In the genomic region with DNA sequence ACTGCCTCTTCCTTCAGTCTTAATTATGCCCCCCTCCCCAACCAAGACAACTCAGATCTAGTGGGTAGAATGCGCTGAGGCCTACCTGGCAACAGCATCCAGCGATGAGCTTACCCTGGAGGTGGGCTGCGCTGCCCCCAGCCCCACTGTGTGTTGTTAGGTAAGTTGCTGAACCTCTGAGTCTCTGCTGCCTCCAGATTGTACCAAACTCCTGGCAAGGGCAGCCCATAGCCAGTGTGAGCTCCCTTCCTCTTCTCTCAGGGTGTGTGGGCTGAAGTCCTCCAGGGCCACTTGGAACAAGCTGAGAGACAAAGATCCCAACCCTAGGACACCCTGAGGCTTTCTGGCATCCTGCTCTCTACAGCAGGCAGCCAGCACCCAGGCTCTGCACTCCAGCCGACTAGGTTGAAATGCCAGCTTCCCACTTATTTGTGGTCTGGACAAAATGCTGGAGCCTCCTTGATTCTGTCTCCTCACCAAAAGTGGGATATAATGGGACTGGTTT, we compare ENCODE assay signal across 16 cellular contexts.
DNase-seq lines count a peak whose midpoint lies in the region; ATAC-seq and TF ChIP-seq lines count a peak whose summit lies in the region.
"Had no signal": no experiment of that assay in that cellular context is flagged by ENCODE, and none has a peak within 500 bp of the region (broad histone marks: within the 10 kb centered on the region; RNA-seq: fewer than 3 reads in every experiment).

No MANE protein-coding gene starts in this region.

- H4K8ac ChIP-seq in mesendoderm (ENCODE audit: low read depth, low read length) = no peak overlapping the region

- H3K27me3 Mint-ChIP-seq in activated naive CD4-positive, alpha-beta T cell treated with anti-CD3 and anti-CD28 coated beads, Interleukin-2, amount 10 ng/mL, durations not matched to agents 7 days and 5 days = peaks cover 13% of the 10 kb centered on the region
- H3K27me3 Mint-ChIP-seq: activated CD4-positive, alpha-beta T cell treated with anti-CD3 and anti-CD28 coated beads, Interleukin-2, amount 10 ng/mL, durations not matched to agents 7 days and 5 days had no signal

- H3K36me3 ChIP-seq in mesendoderm (ENCODE audit: control insufficient read depth, insufficient read depth, low read length) = no peaks in the 10 kb centered on the region
- no peaks in the 10 kb centered on the region for H3K36me3 ChIP-seq in testis (ENCODE audit: low read depth, missing control alignments)
- H3K36me3 ChIP-seq: HAP-1, prostate gland, SJCRH30, spleen, uterus had no signal

- peaks cover 18% of the 10 kb centered on the region for H3K4me1 ChIP-seq in mesendoderm (ENCODE audit: control insufficient read depth, low read depth, low read length)
- peaks cover 27% of the 10 kb centered on the region for H3K4me1 ChIP-seq in testis
- H3K4me1 ChIP-seq: HAP-1, prostate gland, spleen had no signal

- no peak for ATAC-seq in HG03354 (IDR thresholded peaks at IDR 0.05; ENCODE audit: poor library complexity, severe bottlenecking, unreplicated experiment)
- no peak for ATAC-seq in HG03442 (IDR thresholded peaks at IDR 0.05; ENCODE audit: unreplicated experiment)

- DNase-seq in activated naive CD4-positive, alpha-beta T cell treated with anti-CD3 and anti-CD28 coated beads, Interleukin-2, amount 10 ng/mL, durations not matched to agents 7 days and 5 days = peak; percentile 5
- DNase-seq in activated naive CD4-positive, alpha-beta T cell treated with anti-CD3 and anti-CD28 coated beads, Interleukin-2, amount 50 U/mL, for 16 hours = no peak
- DNase-seq in RPMI7951 (ENCODE audit: low read depth) (peak; percentile 30), mesendoderm (no peak), testis (peak; percentile 11), NAMALWA (ENCODE audit: low spot score) (no peak)
- DNase-seq: activated CD4-positive, alpha-beta T cell treated with anti-CD3 and anti-CD28 coated beads, Interleukin-2, amount 10 ng/mL, durations not matched to agents 7 days and 5 days; stimulated activated naive CD4-positive, alpha-beta T cell treated with Interleukin-2 at 50 U/mL for 16 hours had no signal

- peak overlapping the region; percentile 17 for H2BK120ac ChIP-seq in mesendoderm (ENCODE audit: low read depth, low read length)

- H3K27ac ChIP-seq in mesendoderm (ENCODE audit: low read depth, low read length) (peak overlapping the region; percentile 50), testis (no peak overlapping the region)
- H3K27ac ChIP-seq: prostate gland, SJCRH30, spleen, uterus had no signal

- peaks cover 6% of the 10 kb centered on the region for H3K4me1 Mint-ChIP-seq in activated naive CD4-positive, alpha-beta T cell treated with anti-CD3 and anti-CD28 coated beads, Interleukin-2, amount 10 ng/mL, durations not matched to agents 7 days and 5 days

- H3K9me3 Mint-ChIP-seq in activated naive CD4-positive, alpha-beta T cell treated with anti-CD3 and anti-CD28 coated beads, Interleukin-2, amount 10 ng/mL, durations not matched to agents 7 days and 5 days = no peaks in the 10 kb centered on the region
- H3K9me3 Mint-ChIP-seq: activated CD4-positive, alpha-beta T cell treated with anti-CD3 and anti-CD28 coated beads, Interleukin-2, amount 10 ng/mL, durations not matched to agents 7 days and 5 days had no signal

- peak overlapping the region; percentile 28 for H3K18ac ChIP-seq in mesendoderm (ENCODE audit: low read length)

- no peaks in the 10 kb centered on the region for H3K79me2 ChIP-seq in mesendoderm (ENCODE audit: control insufficient read depth, insufficient read depth, low read length)

- no peaks in the 10 kb centered on the region for H3K9me3 ChIP-seq in testis
- H3K9me3 ChIP-seq: Caco-2, HAP-1, prostate gland, SJCRH30, spleen, uterus had no signal

- no peaks in the 10 kb centered on the region for H3K36me3 Mint-ChIP-seq in activated naive CD4-positive, alpha-beta T cell treated with anti-CD3 and anti-CD28 coated beads, Interleukin-2, amount 10 ng/mL, durations not matched to agents 7 days and 5 days

- no peak overlapping the region for H2BK15ac ChIP-seq in mesendoderm (replicated peaks; ENCODE audit: low read depth)

- peak overlapping the region; percentile 73 for H3K56ac ChIP-seq in mesendoderm (ENCODE audit: low read length)

- no peak for TF ChIP-seq CTCF in testis (IDR thresholded peaks at IDR 0.05)

- no peaks in the 10 kb centered on the region for H3K79me1 ChIP-seq in mesendoderm (ENCODE audit: low read length)

- H3K4me2 ChIP-seq in mesendoderm (ENCODE audit: low read length) = no peak overlapping the region

- no peaks in the 10 kb centered on the region for H3K27me3 ChIP-seq in mesendoderm (ENCODE audit: insufficient read depth, low read length, poor library complexity)
- no peaks in the 10 kb centered on the region for H3K27me3 ChIP-seq in testis
- H3K27me3 ChIP-seq: SJCRH30, uterus had no signal

- peak overlapping the region; percentile 98 for H2AK5ac ChIP-seq in mesendoderm (ENCODE audit: low read length)

- H3K4me3 ChIP-seq in mesendoderm (ENCODE audit: low read length) = no peak overlapping the region
- no peak overlapping the region for H3K4me3 ChIP-seq in testis
- H3K4me3 ChIP-seq: HAP-1, prostate gland, SJCRH30, spleen, uterus had no signal

- CTCF ChIA-PET in activated naive CD4-positive, alpha-beta T cell treated with anti-CD3 and anti-CD28 coated beads, Interleukin-2, amount 10 ng/mL, durations not matched to agents 7 days and 5 days (lab: Charles Lee) = interaction anchor here (1.0 to 1.1 kb wide), 2 partner anchors 87 to 105 kb away, joined by 3 read pairs; no protein-coding TSS in a partner anchor

- peak overlapping the region; percentile 23 for H3K4ac ChIP-seq in mesendoderm (ENCODE audit: low read depth, low read length)

- H2BK5ac ChIP-seq in mesendoderm (ENCODE audit: low read length) = peak overlapping the region; percentile 73

- intact Hi-C loops in testis (cut with DNase I; ENCODE audit: low total_unique reads) = no loop called here

- peak overlapping the region; percentile 94 for H3K23ac ChIP-seq in mesendoderm (ENCODE audit: low read length)

- H3K4me3 Mint-ChIP-seq in activated naive CD4-positive, alpha-beta T cell treated with anti-CD3 and anti-CD28 coated beads, Interleukin-2, amount 10 ng/mL, durations not matched to agents 7 days and 5 days = no peak overlapping the region
- H3K4me3 Mint-ChIP-seq: activated CD4-positive, alpha-beta T cell treated with anti-CD3 and anti-CD28 coated beads, Interleukin-2, amount 10 ng/mL, durations not matched to agents 7 days and 5 days had no signal

- WGBS in mesendoderm (ENCODE audit: extremely low coverage, insufficient coverage, low lambda C conversion rate) = no CpG with 5 or more reads among the region's 4 CpGs
- 71 to 100% methylated on average over 3 to 4 of the region's 4 CpGs for WGBS in testis, 2 donors

- TF ChIP-seq POLR2A in testis (IDR thresholded peaks at IDR 0.05) = no peak

- H3K9ac ChIP-seq in mesendoderm (ENCODE audit: low read length) = peak overlapping the region; percentile 47

- no peak overlapping the region for H3K27ac Mint-ChIP-seq in activated naive CD4-positive, alpha-beta T cell treated with anti-CD3 and anti-CD28 coated beads, Interleukin-2, amount 10 ng/mL, durations not matched to agents 7 days and 5 days
- H3K27ac Mint-ChIP-seq: activated CD4-positive, alpha-beta T cell treated with anti-CD3 and anti-CD28 coated beads, Interleukin-2, amount 10 ng/mL, durations not matched to agents 7 days and 5 days had no signal

- H4K5ac ChIP-seq in mesendoderm (ENCODE audit: low read length) = no peak overlapping the region

Comparison
In these comparisons a context has a peak if more than half of its experiments do, and no peak if none do; other contexts are left out.
1. DNase-seq: peak in activated naive CD4-positive, alpha-beta T cell treated with anti-CD3 and anti-CD28 coated beads, Interleukin-2, amount 10 ng/mL, durations not matched to agents 7 days and 5 days (single experiment), RPMI7951 (single experiment) and testis (single experiment); none in activated naive CD4-positive, alpha-beta T cell treated with anti-CD3 and anti-CD28 coated beads, Interleukin-2, amount 50 U/mL, for 16 hours (single experiment), mesendoderm (single experiment) and NAMALWA (single experiment).